28 cellular contexts compared by ENCODE assay signal in the genomic region with DNA sequence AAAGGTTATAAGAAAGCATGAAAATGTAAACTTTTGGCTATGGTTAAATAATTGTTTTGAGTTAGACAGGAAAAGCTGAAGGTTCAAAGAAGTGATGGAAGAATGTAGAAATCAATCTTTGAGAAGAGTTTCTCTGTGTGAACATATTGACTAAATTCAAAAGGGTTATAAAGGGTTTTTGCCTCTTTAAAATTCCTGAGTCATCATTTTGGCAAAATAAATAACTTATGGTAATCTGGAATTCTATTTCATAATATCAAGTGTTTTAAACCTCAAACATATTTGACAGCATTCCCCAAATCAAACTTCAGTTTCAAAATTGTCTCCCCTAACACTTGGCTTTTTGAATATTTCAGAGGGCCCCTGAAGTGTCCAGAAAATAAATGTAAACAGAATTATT.
"Had no signal": no experiment of that assay in that cellular context is flagged by ENCODE, and none has a peak within 500 bp of the region (broad histone marks: within the 10 kb centered on the region; RNA-seq: fewer than 3 reads in every experiment).

No MANE protein-coding gene starts in this region.

- H3K4me3 ChIP-seq: esophagus squamous epithelium had no signal

- DNase-seq: activated CD4-positive, alpha-beta memory T cell treated with anti-CD3 and anti-CD28 coated beads, Interleukin-2, amount 10 ng/mL, durations not matched to agents 7 days and 5 days; activated CD4-positive, alpha-beta T cell treated with anti-CD3 and anti-CD28 coated beads for 36 hours; activated CD4-positive, alpha-beta T cell treated with anti-CD3 and anti-CD28 coated beads, Interleukin-2, amount 10 ng/mL, durations not matched to agents 24 days and 14 days; activated CD4-positive, CD25-positive, alpha-beta regulatory T cell; activated CD4-positive, CD25-positive, alpha-beta regulatory T cell treated with anti-CD3 and anti-CD28 coated beads, Interleukin-2, amount 50 U/mL, for 72 hours; activated CD8-positive, alpha-beta memory T cell treated with anti-CD3 and anti-CD28 coated beads, Interleukin-2, amount 50 U/mL, for 48 hours; activated effector memory CD4-positive, alpha-beta T cell treated with Interleukin-2 at 50 U/mL for 16 hours; activated gamma-delta T cell treated with Interleukin-2 at 50 U/mL for 16 hours; activated naive CD4-positive, alpha-beta T cell treated with anti-CD3 and anti-CD28 coated beads, Interleukin-2, amount 50 U/mL, for 16 hours; activated naive CD4-positive, alpha-beta T cell treated with Interleukin-2 at 50 U/mL for 16 hours; activated T-cell treated with anti-CD3 and anti-CD28 coated beads for 4 hours; activated T-cell treated with anti-CD3 and anti-CD28 coated beads, Interleukin-2, amount 50 U/mL, for 24 hours; amniotic stem cell; anterior cingulate cortex; caudate nucleus; cortex of kidney; dermis blood vessel endothelial cell; effector CD4-positive, alpha-beta T cell; effector memory CD8-positive, alpha-beta T cell; esophagus squamous epithelium; foreskin fibroblast; head of caudate nucleus; T-helper 1 cell; T-helper 17 cell had no signal

- ATAC-seq: activated CD4-positive, alpha-beta T cell treated with anti-CD3 and anti-CD28 coated beads for 36 hours; activated T-helper 17 cell treated with anti-CD3 and anti-CD28 coated beads, Interleukin-2, amount 50 U/mL, for 72 hours; effector memory CD8-positive, alpha-beta T cell; T-helper 17 cell had no signal

- H3K36me3 ChIP-seq: esophagus squamous epithelium had no signal

- FAIRE-seq: astrocyte, colon, frontal cortex had no signal

- H3K27me3 ChIP-seq: esophagus squamous epithelium had no signal
